ENCODE assay signal across 15 cellular contexts in the genomic region with DNA sequence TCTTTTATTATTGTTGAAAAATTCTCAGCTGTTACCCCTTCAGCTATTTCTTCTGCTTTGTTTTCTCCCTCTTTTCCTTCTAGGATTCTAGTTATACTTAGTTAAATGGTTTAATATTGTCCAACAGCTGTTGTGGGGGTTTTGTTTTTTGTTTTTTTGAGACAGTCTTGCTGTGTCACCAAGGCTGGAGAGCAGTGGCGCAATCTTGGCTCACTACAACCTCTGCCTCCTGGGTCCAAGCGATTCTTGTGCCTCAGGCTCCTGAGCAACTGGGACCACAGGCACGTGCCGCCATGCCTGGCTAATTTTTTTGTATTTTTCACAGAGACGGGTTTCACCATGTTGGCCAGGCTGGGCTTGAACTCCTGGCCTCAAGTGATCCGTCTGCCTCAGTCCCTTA.
"Had no signal": no experiment of that assay in that cellular context is flagged by ENCODE, and none has a peak within 500 bp of the region (broad histone marks: within the 10 kb centered on the region; RNA-seq: fewer than 3 reads in every experiment).

No MANE protein-coding gene starts in this region.

- H3K9me3 ChIP-seq: esophagus squamous epithelium, heart right ventricle, pancreas, SK-N-SH, upper lobe of left lung had no signal

- H3K27me3 Mint-ChIP-seq: stimulated activated memory B cell treated with anti-CD40 and anti-IgM and Interleukin-4, amounts not matched to agents 10 μg/mL and 1 μg/mL and 100 μg/mL, for 72 hours had no signal

- ATAC-seq: heart right ventricle; left lobe of liver; pancreas; Right ventricle myocardium inferior; stimulated activated memory B cell treated with anti-CD40 and anti-IgM and Interleukin-4, amounts not matched to agents 10 μg/mL and 1 μg/mL and 100 μg/mL, for 72 hours; WTC11 had no signal

- DNase-seq: activated CD4-positive, alpha-beta T cell treated with anti-CD3 and anti-CD28 coated beads for 48 hours; activated naive CD4-positive, alpha-beta T cell; activated T-cell treated with anti-CD3 and anti-CD28 coated beads, Interleukin-2, amount 50 U/mL, for 48 hours; esophagus squamous epithelium; heart right ventricle; islet precursor cell; mesenchymal stem cell; pancreas; SK-N-SH; upper lobe of left lung had no signal

- H3K27ac ChIP-seq: esophagus squamous epithelium, heart right ventricle, pancreas, skin epidermis, upper lobe of left lung had no signal

- H3K4me3 Mint-ChIP-seq: stimulated activated memory B cell treated with anti-CD40 and anti-IgM and Interleukin-4, amounts not matched to agents 10 μg/mL and 1 μg/mL and 100 μg/mL, for 72 hours; WTC11 had no signal

- H3K4me3 ChIP-seq: esophagus squamous epithelium, heart right ventricle, pancreas, skin epidermis, upper lobe of left lung had no signal

- H3K4me2 ChIP-seq: SK-N-SH had no signal

- H3K9me2 ChIP-seq: SK-N-SH had no signal

- H3K27ac Mint-ChIP-seq: stimulated activated memory B cell treated with anti-CD40 and anti-IgM and Interleukin-4, amounts not matched to agents 10 μg/mL and 1 μg/mL and 100 μg/mL, for 72 hours had no signal

- H3K9ac ChIP-seq: SK-N-SH had no signal

- H3K4me1 Mint-ChIP-seq: WTC11 had no signal

- H3K9me3 Mint-ChIP-seq: stimulated activated memory B cell treated with anti-CD40 and anti-IgM and Interleukin-4, amounts not matched to agents 10 μg/mL and 1 μg/mL and 100 μg/mL, for 72 hours; WTC11 had no signal

- H3K27me3 ChIP-seq: esophagus squamous epithelium, heart right ventricle, pancreas, upper lobe of left lung had no signal
